ENCODE assay signal across 8 cellular contexts in the genomic region with DNA sequence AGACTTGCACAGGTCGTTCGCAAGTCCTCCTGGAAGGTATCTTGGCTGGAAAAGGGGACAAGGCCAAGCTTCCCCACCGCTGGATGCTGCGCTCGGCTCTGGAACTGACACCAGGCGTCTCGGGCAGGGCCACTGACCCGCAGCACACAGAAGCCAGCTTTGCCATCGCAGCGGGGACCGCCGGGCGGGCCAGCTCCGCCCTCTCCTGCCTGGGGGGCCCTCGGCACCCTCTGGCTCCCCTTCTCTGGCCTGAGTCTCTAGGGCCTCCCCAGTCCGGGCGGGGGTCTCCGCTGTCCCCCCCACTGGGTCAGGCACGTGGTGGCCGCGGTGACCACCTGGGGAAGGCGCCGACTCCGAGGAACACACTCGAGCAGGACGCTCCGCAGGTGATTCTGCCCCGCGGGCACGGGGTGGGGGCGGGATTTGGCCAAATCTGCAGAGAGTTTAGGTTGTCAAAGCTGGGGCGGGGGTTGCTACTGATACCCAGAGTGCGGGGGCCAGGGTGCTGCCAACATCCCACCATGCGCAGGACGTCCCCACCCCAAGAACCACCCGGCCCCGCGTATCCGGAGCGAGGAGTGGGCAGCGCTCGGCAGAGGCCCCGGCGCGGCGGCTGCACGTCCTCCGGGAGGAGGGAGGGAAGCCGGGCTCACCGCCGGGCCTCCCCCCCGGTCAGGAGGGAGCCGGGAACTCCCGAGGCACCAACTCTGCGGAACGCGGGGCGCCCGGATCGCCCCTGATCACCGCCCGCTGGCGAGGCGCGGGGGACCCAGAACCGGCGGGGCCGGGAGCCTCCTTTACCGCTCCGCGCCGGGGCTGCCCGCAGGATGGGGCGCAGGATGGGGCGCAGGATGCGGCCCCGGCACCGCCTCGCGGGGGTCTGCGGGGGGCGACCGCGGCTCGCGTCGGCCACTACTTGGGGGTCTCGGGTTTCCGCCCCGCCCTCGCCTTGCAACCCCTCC. TPM values are rescaled to one million over a fixed set of nuclear protein-coding genes. Genes with fewer than 3 reads are reported as not detected.
DNase-seq lines count a peak whose midpoint lies in the region; ATAC-seq and TF ChIP-seq lines count a peak whose summit lies in the region.

No MANE protein-coding gene starts in this region.

- peak overlapping the region; percentile 99 for H3K4me2 ChIP-seq in mammary epithelial cell (ENCODE audit: insufficient read depth, low read depth, low read length)
- H3K4me2 ChIP-seq in mesenchymal stem cell (ENCODE audit: low read length, poor library complexity, severe bottlenecking) = peak overlapping the region; percentile 97

- no peak overlapping the region for H3K14ac ChIP-seq in mesenchymal stem cell (ENCODE audit: low read length in 2 of 2)

- peaks cover 23% of the 10 kb centered on the region for H3K27me3 Mint-ChIP-seq in CD4-positive, alpha-beta T cell

- no peak overlapping the region for H4K91ac ChIP-seq in mesenchymal stem cell (ENCODE audit: low read length)

- intact Hi-C loops in CD4-positive, alpha-beta T cell (cut with DNase I, micrococcal nuclease) = loop anchor here (1.0 to 2.0 kb wide), 2 partner anchors 25 to 28 kb away; no protein-coding TSS in a partner anchor
- intact Hi-C loops in mammary epithelial cell (cut with micrococcal nuclease) (no loop called here), uterus (cut with DNase I; ENCODE audit: low total_unique reads) (no loop called here)

- peak overlapping the region in 1 of 2 experiments; percentile 73 for H3K23ac ChIP-seq in mesenchymal stem cell (ENCODE audit: low read length in 2 of 2)

- dilution Hi-C loops in mammary epithelial cell (cut with HindIII; ENCODE audit: low sequenced_read_pairs) = no loop called here

- H3K79me1 ChIP-seq in mesenchymal stem cell (replicated peaks; ENCODE audit: low read length, poor library complexity, severe bottlenecking) = no peaks in the 10 kb centered on the region

- H3K9me3 Mint-ChIP-seq in CD4-positive, alpha-beta T cell = no peaks in the 10 kb centered on the region

- no peak for TF ChIP-seq CTCF in CD4-positive, alpha-beta T cell (IDR thresholded peaks at IDR 0.05)
- TF ChIP-seq CTCF in mammary epithelial cell (conservative IDR thresholded peaks at IDR 0.05 in 1 of 2, IDR thresholded peaks at IDR 0.05 in 1 of 2; ENCODE audit: extremely low read depth in 1 of 2, insufficient read depth in 1 of 2, low read depth in 1 of 2, low read length in 2 of 2) (no peak), uterus (IDR thresholded peaks at IDR 0.05) (peak in 1 of 4 experiments; percentile 1)

- no peaks in the 10 kb centered on the region for H3K9me3 ChIP-seq in CD4-positive, alpha-beta T cell (ENCODE audit: control insufficient read depth, low read length)
- H3K9me3 ChIP-seq in mammary epithelial cell (replicated peaks; ENCODE audit: insufficient read depth, low read length) (no peaks in the 10 kb centered on the region), mesenchymal stem cell (ENCODE audit: control insufficient read depth, low read length) (no peaks in the 10 kb centered on the region), uterus (no peaks in the 10 kb centered on the region)

- no peaks in the 10 kb centered on the region for H3K36me3 Mint-ChIP-seq in CD4-positive, alpha-beta T cell (ENCODE audit: low read depth)

- no peak overlapping the region for H2AK5ac ChIP-seq in mesenchymal stem cell (ENCODE audit: low read length, severe bottlenecking)

- DNase-seq in CD4-positive, alpha-beta T cell = no peak
- DNase-seq in Jurkat, Clone E6-1 (ENCODE audit: low read depth, low spot score) = no peak
- DNase-seq in mammary epithelial cell (no peak), mesenchymal stem cell (peak; percentile 24), uterus (peak in 1 of 2 donors; percentile 44), NOMO-1 (lab: John Stamatoyannopoulos, UW; ENCODE audit: unreplicated experiment in 2 of 2) (no peak), NCI-H1048 (lab: John Stamatoyannopoulos, UW) (no peak)

- TF ChIP-seq POLR2A in uterus (IDR thresholded peaks at IDR 0.05) = no peak

- CTCF ChIA-PET in CD4-positive, alpha-beta T cell (lab: Charles Lee) = no interaction called here
- CTCF ChIA-PET in mammary epithelial cell (lab: Charles Lee; ENCODE audit: low non-redundant PET) = no interaction called here

- H3K36me3 ChIP-seq in mammary epithelial cell (ENCODE audit: insufficient read depth, low read length) (no peaks in the 10 kb centered on the region), mesenchymal stem cell (ENCODE audit: control insufficient read depth in 1 of 2, insufficient read depth in 2 of 2, low read depth in 1 of 2, low read length in 2 of 2) (peaks cover 10 to 15% of the 10 kb centered on the region in 2 experiments), uterus (no peaks in the 10 kb centered on the region)

- peak overlapping the region; percentile 66 for H3K18ac ChIP-seq in mesenchymal stem cell (ENCODE audit: low read depth in 1 of 2, low read length in 2 of 2)

- in situ Hi-C loops in mammary epithelial cell (cut with MboI; ENCODE audit: low sequenced_read_pairs in 2 of 2) = no loop called here

- ATAC-seq in CD4-positive, alpha-beta T cell (ENCODE audit: poor library complexity) = no peak
- ATAC-seq in GM21367 (IDR thresholded peaks at IDR 0.05; ENCODE audit: unreplicated experiment) = no peak

- H2AFZ ChIP-seq in mammary epithelial cell (ENCODE audit: low read depth, low read length) = peak overlapping the region; percentile 71
- no peak overlapping the region for H2AFZ ChIP-seq in mesenchymal stem cell (ENCODE audit: low read depth, low read length)

- H3K4me3 ChIP-seq in Jurkat, Clone E6-1 (ENCODE audit: low read length) = peak overlapping the region; percentile 32
- H3K4me3 ChIP-seq in mammary epithelial cell (replicated peaks in 1 of 3; ENCODE audit: insufficient read depth in 1 of 3, low read depth in 2 of 3, low read length in 3 of 3) = peak overlapping the region; percentile 38 to 52 (median 50)
- peak overlapping the region; percentile 62 to 74 for H3K4me3 ChIP-seq in mesenchymal stem cell (ENCODE audit: insufficient read depth in 1 of 2, low read depth in 1 of 2, low read length in 2 of 2)
- H3K4me3 ChIP-seq in uterus = peak overlapping the region; percentile 43 to 63

- H3K4me1 ChIP-seq in mammary epithelial cell (ENCODE audit: insufficient read depth, low read length) (peaks cover 19% of the 10 kb centered on the region), mesenchymal stem cell (ENCODE audit: control insufficient read depth, insufficient read depth, low read depth, low read length) (peaks cover 37% of the 10 kb centered on the region), uterus (peaks cover 0 to 7% of the 10 kb centered on the region in 2 donors)

- no peak overlapping the region for H3K9ac ChIP-seq in mammary epithelial cell (ENCODE audit: insufficient read depth, low read length)
- peak overlapping the region; percentile 80 for H3K9ac ChIP-seq in mesenchymal stem cell (ENCODE audit: low read length)

- H3K4me3 Mint-ChIP-seq in CD4-positive, alpha-beta T cell = peak overlapping the region; percentile 77

- H4K20me1 ChIP-seq in mammary epithelial cell (ENCODE audit: insufficient read depth, low read length) = no peaks in the 10 kb centered on the region

- H3K27ac Mint-ChIP-seq in CD4-positive, alpha-beta T cell = no peak overlapping the region

- peak overlapping the region; percentile 57 for H2BK120ac ChIP-seq in mesenchymal stem cell (ENCODE audit: low read depth, low read length)

- BruUV-seq in mammary epithelial cell (replicated peaks; lab: Mats Ljungman, UMichigan) = no TSS peak

- H3K27ac ChIP-seq in CD4-positive, alpha-beta T cell (ENCODE audit: low read depth, low read length) = no peak overlapping the region
- H3K27ac ChIP-seq in mammary epithelial cell (ENCODE audit: insufficient read depth, low read depth, low read length) = no peak overlapping the region
- H3K27ac ChIP-seq in mesenchymal stem cell (ENCODE audit: low read length, poor library complexity, severe bottlenecking) = no peak overlapping the region
- H3K27ac ChIP-seq in uterus = peak overlapping the region; percentile 63 to 68

- H2BK15ac ChIP-seq in mesenchymal stem cell (ENCODE audit: low read depth, poor library complexity, severe bottlenecking) = peak overlapping the region; percentile 83

- 2% methylated on average over 9 of the region's 91 CpGs for WGBS in mammary epithelial cell (ENCODE audit: low coverage, missing lambda C conversion rate)
- WGBS in mesenchymal stem cell = 3% methylated on average over 40 of the region's 91 CpGs

- no peaks in the 10 kb centered on the region for H3K79me2 ChIP-seq in mammary epithelial cell (ENCODE audit: insufficient read depth, low read length)

- H4K8ac ChIP-seq in mesenchymal stem cell (ENCODE audit: low read length) = peak overlapping the region; percentile 56

- H3K27me3 ChIP-seq in CD4-positive, alpha-beta T cell (ENCODE audit: control insufficient read depth, insufficient read depth, low read length) = peaks cover 10% of the 10 kb centered on the region
- peaks cover 16% of the 10 kb centered on the region for H3K27me3 ChIP-seq in mammary epithelial cell (ENCODE audit: insufficient read depth, low read length)
- peaks cover 0 to 17% of the 10 kb centered on the region in 2 experiments for H3K27me3 ChIP-seq in mesenchymal stem cell (ENCODE audit: control insufficient read depth in 1 of 2, insufficient read depth in 1 of 2, low read length in 2 of 2)
- H3K27me3 ChIP-seq in uterus = no peaks in the 10 kb centered on the region

- H2BK12ac ChIP-seq in mesenchymal stem cell (ENCODE audit: low read length in 2 of 2) = no peak overlapping the region

- H3K4ac ChIP-seq in mesenchymal stem cell (ENCODE audit: low read depth in 1 of 2, low read length in 2 of 2) = no peak overlapping the region

- H2BK5ac ChIP-seq in mesenchymal stem cell (ENCODE audit: low read depth, low read length, poor library complexity, severe bottlenecking) = no peak overlapping the region

- POLR2A ChIA-PET in CD4-positive, alpha-beta T cell (lab: Charles Lee) = interaction anchor here (0.9 to 1.0 kb wide), 2 partner anchors 27 to 30 kb away, joined by 3 to 7 read pairs; no protein-coding TSS in a partner anchor

- peaks cover 4% of the 10 kb centered on the region for H3K4me1 Mint-ChIP-seq in CD4-positive, alpha-beta T cell (ENCODE audit: low read depth)

RNA-seq across cellular contexts. Expression of gene METRNL, which starts 0.8 kb away (rescaled TPM):
- 10 to 100 TPM; 24.5 to 26.9 TPM for total RNA-seq in CD4-positive, alpha-beta T cell
- 1.3 TPM for polyA plus RNA-seq in Jurkat, Clone E6-1 (2012; ENCODE audit: insufficient read depth, insufficient read length)
- total RNA-seq in mammary epithelial cell = 1 to 10 TPM; 2.5 to 9.6 TPM
- 4.7 TPM for polyA plus RNA-seq in mammary epithelial cell
- 1.1 TPM for polyA minus RNA-seq in mammary epithelial cell
- polyA plus RNA-seq in mesenchymal stem cell (2013, experiment 1 of 2) = 15.1 TPM
- polyA plus RNA-seq in mesenchymal stem cell (2013, experiment 2 of 2) = 14.1 TPM
- 10 to 100 TPM; 25.0 to 44.4 (median 35.8) TPM for total RNA-seq in uterus

Comparison
In these comparisons a context has a peak if more than half of its experiments do, and no peak if none do; other contexts are left out.
1. H3K27ac ChIP-seq: peak in uterus (2 of 2); none in CD4-positive, alpha-beta T cell (single experiment), mammary epithelial cell (single experiment) and mesenchymal stem cell (single experiment).
2. intact Hi-C loops: an anchor here in CD4-positive, alpha-beta T cell (1.0 to 2.0 kb wide); none called in mammary epithelial cell and uterus.
3. Peak in every context shown above with its lines, with median percentiles within 50 percentile points of each other: H3K4me3 ChIP-seq.